In genomic region chr7:77409739-77410545, GRCh38 we compare ENCODE assay signal across 10 cellular contexts. TPM values are rescaled to one million over a fixed set of nuclear protein-coding genes. Genes with fewer than 3 reads are reported as not detected.
DNase-seq lines count a peak whose midpoint lies in the region; ATAC-seq and TF ChIP-seq lines count a peak whose summit lies in the region.
"Had no signal": no experiment of that assay in that cellular context is flagged by ENCODE, and none has a peak within 500 bp of the region (broad histone marks: within the 10 kb centered on the region; RNA-seq: fewer than 3 reads in every experiment).

No MANE protein-coding gene starts in this region.

- H3K9me3 Mint-ChIP-seq in effector memory CD8-positive, alpha-beta T cell: no peaks in the 10 kb centered on the region

- no peak overlapping the region for H3K4me3 Mint-ChIP-seq in effector memory CD8-positive, alpha-beta T cell

- WGBS in tibial nerve, 2 donors: 73 to 75% methylated on average over 5 of the region's 5 CpGs

- H3K4me1 ChIP-seq in muscle layer of duodenum (ENCODE audit: control insufficient read depth in 1 of 2, insufficient read depth in 2 of 2, low read length in 2 of 2) (peaks cover 3 to 12% of the 10 kb centered on the region in 2 donors), tibial nerve (peaks cover 0 to 11% (median 5%) of the 10 kb centered on the region in 4 donors)

- H3K9me3 ChIP-seq in muscle layer of duodenum (ENCODE audit: control insufficient read depth in 1 of 2, low read length in 2 of 2) (no peaks in the 10 kb centered on the region), tibial nerve (no peaks in the 10 kb centered on the region)

- no peak for TF ChIP-seq POLR2A in tibial nerve (IDR thresholded peaks at IDR 0.05)

- H3K4me3 ChIP-seq in muscle layer of duodenum (ENCODE audit: low read depth in 1 of 2, low read length in 2 of 2): no peak overlapping the region
- no peak overlapping the region for H3K4me3 ChIP-seq in tibial nerve

- DNase-seq in AG20443 (ENCODE audit: low spot score): peak; percentile 72
- peak; percentile 98 for DNase-seq in NCI-H460 (ENCODE audit: extremely low read depth, low read depth)
- no peak for DNase-seq in effector memory CD8-positive, alpha-beta T cell
- no peak for DNase-seq in foreskin melanocyte
- DNase-seq in tibial nerve (ENCODE audit: low spot score in 2 of 2): no peak
- DNase-seq in stimulated activated CD4-positive, alpha-beta T cell treated with anti-CD3 and anti-CD28 coated beads, Interleukin-4, amount 100 ng/mL, for 1 hour: no peak
- DNase-seq: kidney; stimulated activated CD4-positive, alpha-beta T cell treated with anti-CD3 and anti-CD28 coated beads, Interleukin-4, amount 100 ng/mL, for 4 hours had no signal

- no peaks in the 10 kb centered on the region for H3K27me3 Mint-ChIP-seq in effector memory CD8-positive, alpha-beta T cell

- H3K36me3 ChIP-seq in muscle layer of duodenum (ENCODE audit: control insufficient read depth in 1 of 2, insufficient read depth in 2 of 2, low read length in 2 of 2): peaks cover 0 to 8% of the 10 kb centered on the region in 2 donors
- no peaks in the 10 kb centered on the region for H3K36me3 ChIP-seq in tibial nerve

- ATAC-seq in effector memory CD8-positive, alpha-beta T cell (replicated peaks): peak; percentile 17
- ATAC-seq in HG03095 (IDR thresholded peaks at IDR 0.05; ENCODE audit: unreplicated experiment): no peak

- peak overlapping the region; percentile 13 for H3K27ac ChIP-seq in muscle layer of duodenum (ENCODE audit: low read length)
- H3K27ac ChIP-seq in tibial nerve: peak overlapping the region in 1 of 4 donors; percentile 26

- no peaks in the 10 kb centered on the region for H3K27me3 ChIP-seq in muscle layer of duodenum (ENCODE audit: low read depth, low read length)
- H3K27me3 ChIP-seq in tibial nerve: no peaks in the 10 kb centered on the region

- H3K27ac Mint-ChIP-seq in effector memory CD8-positive, alpha-beta T cell: no peak overlapping the region

- peaks cover 3% of the 10 kb centered on the region for H3K36me3 Mint-ChIP-seq in effector memory CD8-positive, alpha-beta T cell (ENCODE audit: insufficient read depth)

- TF ChIP-seq EP300 in tibial nerve (IDR thresholded peaks at IDR 0.05): peak in 1 of 2 donors; percentile 77

- peaks cover 8 to 48% of the 10 kb centered on the region in 2 donors for H3K4me1 Mint-ChIP-seq in effector memory CD8-positive, alpha-beta T cell (ENCODE audit: low read depth in 2 of 2)

- no peak for TF ChIP-seq CTCF in tibial nerve (IDR thresholded peaks at IDR 0.05)

RNA-seq across cellular contexts. Expression of gene GSAP, which starts 6.2 kb away (rescaled TPM):
- total RNA-seq in NCI-H460 (2014; rRNA removed; shearing (Covaris generic)): 39.7 and 40.7 TPM in 2 replicates
- polyA plus RNA-seq in NCI-H460 (2014; cell fraction: nucleus; rRNA removed): 84.0 and 91.2 TPM in 2 replicates
- 10 to 100 TPM; 14.3 to 25.5 (median 22.0) TPM for total RNA-seq in tibial nerve

Comparison
In these comparisons a context has a peak if more than half of its experiments do, and no peak if none do; other contexts are left out.
1. DNase-seq: peak in AG20443 (single experiment) and NCI-H460 (single experiment); none in effector memory CD8-positive, alpha-beta T cell (0 of 3), foreskin melanocyte (single experiment), tibial nerve (0 of 2) and stimulated activated CD4-positive, alpha-beta T cell treated with anti-CD3 and anti-CD28 coated beads, Interleukin-4, amount 100 ng/mL, for 1 hour (single experiment).